In genomic region chr17:41738077-41738800, GRCh38 we compare ENCODE assay signal across 8 cellular contexts. TPM values are rescaled to one million over a fixed set of nuclear protein-coding genes. Genes with fewer than 3 reads are reported as not detected.
A peak's percentile ranks its signal among the peaks of the same experiment; 100 is the strongest.
DNase-seq lines count a peak whose midpoint lies in the region; ATAC-seq and TF ChIP-seq lines count a peak whose summit lies in the region.

No MANE protein-coding gene starts in this region.

- H3K9me3 ChIP-seq in PC-3 (ENCODE audit: low read length) (no peaks in the 10 kb centered on the region), esophagus squamous epithelium (no peaks in the 10 kb centered on the region)
- no peaks in the 10 kb centered on the region for H3K9me3 ChIP-seq in naive thymus-derived CD4-positive, alpha-beta T cell (ENCODE audit: control insufficient read depth in 2 of 3, low read length in 3 of 3)

- H3K27ac Mint-ChIP-seq in naive thymus-derived CD4-positive, alpha-beta T cell = peak overlapping the region in 1 of 9 donors; percentile 39

- peaks cover 31 to 38% (median 37%) of the 10 kb centered on the region in 5 donors for H3K27me3 Mint-ChIP-seq in naive thymus-derived CD4-positive, alpha-beta T cell

- peak; percentile 99 for TF ChIP-seq CTCF in GM10248 (IDR thresholded peaks at IDR 0.05; ENCODE audit: control extremely low read depth, extremely low read depth, low read depth, missing control alignments)
- TF ChIP-seq CTCF in PC-3 (conservative IDR thresholded peaks at IDR 0.05; ENCODE audit: low read depth, low read length) = peak; percentile 89
- TF ChIP-seq CTCF in esophagus squamous epithelium (IDR thresholded peaks at IDR 0.05) = peak; percentile 91 to 99 (median 98)

- intact Hi-C loops in PC-3 (cut with micrococcal nuclease) = loop anchor here (1.0 to 5.0 kb wide), 3 partner anchors 35 to 129 kb away; partner anchors contain the start of gene KLHL11
- intact Hi-C loops in esophagus squamous epithelium (cut with DNase I) = loop anchor here (2.0 kb wide), 1 partner anchor 65 kb away; no protein-coding TSS in a partner anchor
- intact Hi-C loops in naive thymus-derived CD4-positive, alpha-beta T cell (cut with micrococcal nuclease) = loop anchor here (1.0 to 10.0 kb wide), 7 partner anchors 43 to 229 kb away; partner anchors contain the start of genes CNP (in 2 of the 2), JUP (in 1 of the 2), KLHL11 (in 1 of the 2) and P3H4 (in 1 of the 2)

- H3K27ac ChIP-seq in PC-3 (ENCODE audit: low read length) (peak overlapping the region; percentile 91), esophagus squamous epithelium (peak overlapping the region in 1 of 4 donors; percentile 28)
- H3K27ac ChIP-seq in naive thymus-derived CD4-positive, alpha-beta T cell (ENCODE audit: low read depth, low read length) = no peak overlapping the region

- POLR2A ChIA-PET in GM10248 (lab: Yijun Ruan, JAX) = no interaction called here
- POLR2A ChIA-PET in PC-3 (lab: Charles Lee; ENCODE audit: unreplicated experiment) = interaction anchor here (0.7 kb wide), 1 partner anchor 48 kb away, joined by 3 read pairs; no protein-coding TSS in a partner anchor
- POLR2A ChIA-PET in naive thymus-derived CD4-positive, alpha-beta T cell (lab: Charles Lee) = no interaction called here

- ATAC-seq in PC-3 (peak; percentile 54), HG03108 (IDR thresholded peaks at IDR 0.05; ENCODE audit: unreplicated experiment) (no peak)
- ATAC-seq in naive thymus-derived CD4-positive, alpha-beta T cell = peak; percentile 97

- no peak overlapping the region for H3K4me3 ChIP-seq in PC-3 (ENCODE audit: low read length)
- no peak overlapping the region for H3K4me3 ChIP-seq in esophagus squamous epithelium
- no peak overlapping the region for H3K4me3 ChIP-seq in naive thymus-derived CD4-positive, alpha-beta T cell (ENCODE audit: low read length)

- TF ChIP-seq POLR2A in esophagus squamous epithelium (IDR thresholded peaks at IDR 0.05) = no peak

- H3K36me3 ChIP-seq in PC-3 (ENCODE audit: low read depth, low read length) (no peaks in the 10 kb centered on the region), esophagus squamous epithelium (no peaks in the 10 kb centered on the region)
- H3K36me3 ChIP-seq in naive thymus-derived CD4-positive, alpha-beta T cell (ENCODE audit: control insufficient read depth in 2 of 3, insufficient read depth in 3 of 3, low read length in 3 of 3) = no peaks in the 10 kb centered on the region

- DNase-seq in GM10248 (ENCODE audit: extremely low spot score) (peak; percentile 93), HuH-7.5 (ENCODE audit: low spot score) (peak; percentile 94), PC-3 (peak; percentile 86), activated T-cell treated with anti-CD3 and anti-CD28 coated beads for 4 hours (peak; percentile 71), esophagus squamous epithelium (lab: John Stamatoyannopoulos, UW) (no peak)
- DNase-seq in naive thymus-derived CD4-positive, alpha-beta T cell = peak; percentile 61 to 83 (median 74)
- peak; percentile 47 to 51 for DNase-seq in stimulated activated CD8-positive, alpha-beta memory T cell treated with anti-CD3 and anti-CD28 coated beads, Interleukin-7, amount 100 ng/mL, for 48 hours (ENCODE audit: extremely low read depth in 1 of 2, low read depth in 1 of 2)

- peaks cover 31% of the 10 kb centered on the region for H3K4me1 ChIP-seq in PC-3 (ENCODE audit: insufficient read depth, low read length)
- H3K4me1 ChIP-seq in esophagus squamous epithelium = peaks cover 18 to 53% (median 28%) of the 10 kb centered on the region in 3 donors
- peaks cover 0 to 13% of the 10 kb centered on the region in 2 donors for H3K4me1 ChIP-seq in naive thymus-derived CD4-positive, alpha-beta T cell (ENCODE audit: control insufficient read depth in 2 of 2, insufficient read depth in 2 of 2, low read length in 2 of 2)

- peaks cover 4 to 12% (median 7%) of the 10 kb centered on the region in 7 donors for H3K4me1 Mint-ChIP-seq in naive thymus-derived CD4-positive, alpha-beta T cell

- peaks cover 0 to 4% (median 0%) of the 10 kb centered on the region in 5 donors for H3K36me3 Mint-ChIP-seq in naive thymus-derived CD4-positive, alpha-beta T cell

- H2AFZ ChIP-seq in PC-3 (ENCODE audit: low read length) = peak overlapping the region; percentile 54

- no TSS peak for BruUV-seq in PC-3 (replicated peaks; lab: Mats Ljungman, UMichigan)

- H3K4me2 ChIP-seq in PC-3 (ENCODE audit: low read length) = peak overlapping the region; percentile 43

- H3K79me2 ChIP-seq in PC-3 (ENCODE audit: low read length) = no peaks in the 10 kb centered on the region

- CTCF ChIA-PET in GM10248 (lab: Yijun Ruan, JAX) (interaction anchor here (0.6 to 4.7 kb wide), 22 partner anchors 9 to 378 kb away, joined by 3 to 53 read pairs (median 4); partner anchors contain the start of genes JUP, NT5C3B and P3H4), PC-3 (lab: Charles Lee) (interaction anchor here (0.5 to 1.1 kb wide), 2 partner anchors 62 to 63 kb away, joined by 3 to 6 read pairs; no protein-coding TSS in a partner anchor)
- CTCF ChIA-PET in naive thymus-derived CD4-positive, alpha-beta T cell (lab: Charles Lee) = interaction anchor here (0.9 to 2.8 kb wide), 7 partner anchors 50 to 77 kb away, joined by 3 to 17 read pairs (median 5); partner anchors contain the start of gene P3H4

- no peaks in the 10 kb centered on the region for H3K9me2 ChIP-seq in PC-3 (replicated peaks; ENCODE audit: low read length)

- WGBS in esophagus squamous epithelium, 2 donors = 1 to 7% methylated on average over 2 to 7 of the region's 10 CpGs

- H3F3A ChIP-seq in PC-3 (ENCODE audit: low read length, unreplicated experiment) = no peaks in the 10 kb centered on the region

- H4K20me1 ChIP-seq in PC-3 (ENCODE audit: low read length) = no peaks in the 10 kb centered on the region

- peak overlapping the region; percentile 58 for H3K9ac ChIP-seq in PC-3 (ENCODE audit: low read length)

- no peaks in the 10 kb centered on the region for H3K27me3 ChIP-seq in PC-3 (ENCODE audit: low read length)
- peaks cover 5 to 47% (median 13%) of the 10 kb centered on the region in 4 donors for H3K27me3 ChIP-seq in esophagus squamous epithelium
- peaks cover 3 to 7% of the 10 kb centered on the region in 2 donors for H3K27me3 ChIP-seq in naive thymus-derived CD4-positive, alpha-beta T cell (ENCODE audit: control insufficient read depth in 2 of 2, insufficient read depth in 2 of 2, low read length in 2 of 2)

- no peak overlapping the region for H3K4me3 Mint-ChIP-seq in naive thymus-derived CD4-positive, alpha-beta T cell

- no peaks in the 10 kb centered on the region for H3K9me3 Mint-ChIP-seq in naive thymus-derived CD4-positive, alpha-beta T cell

RNA-seq across cellular contexts. Expression of gene HAP1, which starts 3.8 kb away (rescaled TPM):
- 1.2 and 1.4 TPM in 2 replicates for total RNA-seq in PC-3 (2014; rRNA removed)
- under 1 TPM; 0.34 to 0.94 (median 0.53) TPM for total RNA-seq in esophagus squamous epithelium
- under 1 TPM in 1 of 5 experiments, not detected in 4; 0.08 TPM for total RNA-seq in naive thymus-derived CD4-positive, alpha-beta T cell
- not detected for polyA plus RNA-seq in naive thymus-derived CD4-positive, alpha-beta T cell

RNA-seq across cellular contexts. Expression of gene GAST, which starts 26.1 kb away (rescaled TPM):
- total RNA-seq in PC-3 (2014; rRNA removed) = not detected in 2 replicates
- total RNA-seq in esophagus squamous epithelium = not detected
- not detected for total RNA-seq in naive thymus-derived CD4-positive, alpha-beta T cell
- not detected for polyA plus RNA-seq in naive thymus-derived CD4-positive, alpha-beta T cell

RNA-seq across cellular contexts. Expression of gene JUP, which starts 48.3 kb away (rescaled TPM):
- total RNA-seq in PC-3 (2014; rRNA removed) (132 and 168 TPM in 2 replicates), esophagus squamous epithelium (1,000 to 10,000 TPM in 2 of 4 donors, 100 to 1,000 TPM in 2; 709 to 2,355 (median 1,148) TPM)
- total RNA-seq in naive thymus-derived CD4-positive, alpha-beta T cell = 1 to 10 TPM in 2 of 5 experiments, under 1 TPM in 3; 0.24 to 8.2 (median 0.57) TPM
- under 1 TPM; 0.19 to 0.25 TPM for polyA plus RNA-seq in naive thymus-derived CD4-positive, alpha-beta T cell

RNA-seq across cellular contexts. Expression of gene EIF1, which starts 49.6 kb away (rescaled TPM):
- total RNA-seq in PC-3 (2014; rRNA removed) (88.7 and 95.9 TPM in 2 replicates), esophagus squamous epithelium (100 to 1,000 TPM in 3 of 4 donors, 10 to 100 TPM in 1; 96.5 to 311 (median 223) TPM)
- total RNA-seq in naive thymus-derived CD4-positive, alpha-beta T cell = 1,000 to 10,000 TPM in 2 of 5 experiments, 100 to 1,000 TPM in 3; 710 to 2,222 (median 934) TPM
- 1,000 to 10,000 TPM in 1 of 2 donors, 100 to 1,000 TPM in 1; 774 to 1,284 TPM for polyA plus RNA-seq in naive thymus-derived CD4-positive, alpha-beta T cell

Comparison
In these comparisons a context has a peak if more than half of its experiments do, and no peak if none do; other contexts are left out.
1. RNA of gene JUP, which starts 48.3 kb away (total RNA-seq): 709 to 2,355 TPM in esophagus squamous epithelium and 132 to 168 TPM in PC-3; 0.24 to 8.2 TPM in naive thymus-derived CD4-positive, alpha-beta T cell; every median in the first group is over 10 times any median in the second.
2. Peak in every context shown above with its lines, with median percentiles within 50 percentile points of each other: CTCF ChIP-seq.